ENCODE assay signal across 18 cellular contexts in genomic region chr9:108682191-108682590, GRCh38.
DNase-seq lines count a peak whose midpoint lies in the region; ATAC-seq and TF ChIP-seq lines count a peak whose summit lies in the region.
"Had no signal": no experiment of that assay in that cellular context is flagged by ENCODE, and none has a peak within 500 bp of the region (broad histone marks: within the 10 kb centered on the region; RNA-seq: fewer than 3 reads in every experiment).

No MANE protein-coding gene starts in this region.

- no peaks in the 10 kb centered on the region for H3K27me3 ChIP-seq in GM23338 (ENCODE audit: insufficient read depth)
- H3K27me3 ChIP-seq: BLaER1 had no signal

- H3K4me2 ChIP-seq in GM23338: no peak overlapping the region
- H3K4me2 ChIP-seq: BLaER1, SK-N-SH had no signal

- H3K4me1 ChIP-seq in GM23338 (ENCODE audit: insufficient read depth): no peaks in the 10 kb centered on the region

- peaks cover 14% of the 10 kb centered on the region; the same call in 2 of the 3 replicates for H3K9me3 Mint-ChIP-seq in GM23338

- H3K4me3 ChIP-seq in AG10803 (ENCODE audit: low read length) (no peak overlapping the region), GM23338 (no peak overlapping the region), foreskin fibroblast (ENCODE audit: low read depth in 1 of 2, low read length in 2 of 2) (no peak overlapping the region)
- H3K4me3 ChIP-seq: BLaER1 had no signal

- peak; percentile 27 for DNase-seq in AG10803 (ENCODE audit: low read depth)
- no peak for DNase-seq in GM23338 (ENCODE audit: low spot score)
- peak; percentile 20 to 78 for DNase-seq in foreskin fibroblast
- peak; percentile 51 for DNase-seq in renal cortical epithelial cell (ENCODE audit: low read depth)
- no peak for DNase-seq in middle frontal gyrus (ENCODE audit: extremely low spot score, low spot score)
- DNase-seq in NCI-H146 (lab: John Stamatoyannopoulos, UW): no peak
- DNase-seq: CD4-positive, CD25-positive, alpha-beta regulatory T cell; DMS53; NCI-H1092 treated with DMSO at 0.1 percent for 48 hours; NCI-H1436; NCI-H1930; NCI-H2107; NCI-H524; NCI-H774; SK-N-SH had no signal

- TF ChIP-seq CTCF in AG10803 (conservative IDR thresholded peaks at IDR 0.05; ENCODE audit: low read length): no peak
- TF ChIP-seq CTCF in GM23338 (conservative IDR thresholded peaks at IDR 0.05; ENCODE audit: low read depth in 2 of 2): no peak
- TF ChIP-seq CTCF in foreskin fibroblast (IDR thresholded peaks at IDR 0.05; ENCODE audit: low read depth, low read length): no peak

- peaks cover 3% of the 10 kb centered on the region for H3K27me3 Mint-ChIP-seq in GM23338 (ENCODE audit: insufficient read depth, low read depth, poor library complexity)
- H3K27me3 Mint-ChIP-seq: CD4-positive, CD25-positive, alpha-beta regulatory T cell had no signal

- H3K4me1 Mint-ChIP-seq in GM23338: peaks cover 11% of the 10 kb centered on the region
- H3K4me1 Mint-ChIP-seq: CD4-positive, CD25-positive, alpha-beta regulatory T cell had no signal

- no peaks in the 10 kb centered on the region for H4K20me1 ChIP-seq in GM23338 (replicated peaks; ENCODE audit: insufficient read depth)
- H4K20me1 ChIP-seq: BLaER1 had no signal

- no peak overlapping the region for H3K27ac Mint-ChIP-seq in GM23338
- H3K27ac Mint-ChIP-seq: CD4-positive, CD25-positive, alpha-beta regulatory T cell had no signal

- ATAC-seq in GM23338 (no peak), HG02884 (IDR thresholded peaks at IDR 0.05; ENCODE audit: unreplicated experiment) (no peak)

- no peaks in the 10 kb centered on the region for H3K79me2 ChIP-seq in GM23338 (replicated peaks; ENCODE audit: insufficient read depth)

- H3K27ac ChIP-seq in GM23338 (ENCODE audit: low read depth): no peak overlapping the region
- H3K27ac ChIP-seq: BLaER1, HL-60 had no signal

- H3K36me3 ChIP-seq in GM23338 (ENCODE audit: insufficient read depth): no peaks in the 10 kb centered on the region
- H3K36me3 ChIP-seq: BLaER1 had no signal

- peaks cover 3% of the 10 kb centered on the region; the same call in 1 of the 2 replicates for H3K9me2 ChIP-seq in GM23338 (ENCODE audit: insufficient read depth)
- H3K9me2 ChIP-seq: SK-N-SH had no signal

- H2AFZ ChIP-seq in GM23338: peak overlapping the region; percentile 3; the same call in 1 of the 2 replicates

- no peaks in the 10 kb centered on the region for H3F3A ChIP-seq in GM23338 (replicated peaks; ENCODE audit: low read depth)

- no peak overlapping the region for H3K4me3 Mint-ChIP-seq in GM23338
- H3K4me3 Mint-ChIP-seq: CD4-positive, CD25-positive, alpha-beta regulatory T cell had no signal

- no peaks in the 10 kb centered on the region for H3K36me3 Mint-ChIP-seq in GM23338 (ENCODE audit: low read depth)
- H3K36me3 Mint-ChIP-seq: CD4-positive, CD25-positive, alpha-beta regulatory T cell had no signal

TF ChIP-seq in GM23338, 12 proteins besides CTCF, POLR2A, EP300 and RAD21 (continues in another document):
- TF ChIP-seq REST (IDR thresholded peaks at IDR 0.05; ENCODE audit: unreplicated experiment): no peak
- TF ChIP-seq CREB1 (CRISPR knock-in tag; IDR thresholded peaks at IDR 0.05; ENCODE audit: low read depth): no peak
- TF ChIP-seq ZNF331 (CRISPR knock-in tag; IDR thresholded peaks at IDR 0.05; ENCODE audit: low read depth): no peak
- TF ChIP-seq POLR2AphosphoS5 (IDR thresholded peaks at IDR 0.05; ENCODE audit: low read depth): no peak
- TF ChIP-seq JUNB (IDR thresholded peaks at IDR 0.05; ENCODE audit: unreplicated experiment): no peak
- no peak for TF ChIP-seq ZNF114 (CRISPR knock-in tag; IDR thresholded peaks at IDR 0.05)
- TF ChIP-seq EZH2 (IDR thresholded peaks at IDR 0.05; ENCODE audit: low read depth, unreplicated experiment): no peak
- no peak for TF ChIP-seq ETS1 (IDR thresholded peaks at IDR 0.05)
- no peak for TF ChIP-seq STAT1 (IDR thresholded peaks at IDR 0.05; ENCODE audit: unreplicated experiment)

Comparison
In these comparisons a context has a peak if more than half of its experiments do, and no peak if none do; other contexts are left out.
1. DNase-seq: peak in AG10803 (single experiment), foreskin fibroblast (2 of 2) and renal cortical epithelial cell (single experiment); none in GM23338 (single experiment), middle frontal gyrus (single experiment) and NCI-H146 (single experiment).